In the genomic region with DNA sequence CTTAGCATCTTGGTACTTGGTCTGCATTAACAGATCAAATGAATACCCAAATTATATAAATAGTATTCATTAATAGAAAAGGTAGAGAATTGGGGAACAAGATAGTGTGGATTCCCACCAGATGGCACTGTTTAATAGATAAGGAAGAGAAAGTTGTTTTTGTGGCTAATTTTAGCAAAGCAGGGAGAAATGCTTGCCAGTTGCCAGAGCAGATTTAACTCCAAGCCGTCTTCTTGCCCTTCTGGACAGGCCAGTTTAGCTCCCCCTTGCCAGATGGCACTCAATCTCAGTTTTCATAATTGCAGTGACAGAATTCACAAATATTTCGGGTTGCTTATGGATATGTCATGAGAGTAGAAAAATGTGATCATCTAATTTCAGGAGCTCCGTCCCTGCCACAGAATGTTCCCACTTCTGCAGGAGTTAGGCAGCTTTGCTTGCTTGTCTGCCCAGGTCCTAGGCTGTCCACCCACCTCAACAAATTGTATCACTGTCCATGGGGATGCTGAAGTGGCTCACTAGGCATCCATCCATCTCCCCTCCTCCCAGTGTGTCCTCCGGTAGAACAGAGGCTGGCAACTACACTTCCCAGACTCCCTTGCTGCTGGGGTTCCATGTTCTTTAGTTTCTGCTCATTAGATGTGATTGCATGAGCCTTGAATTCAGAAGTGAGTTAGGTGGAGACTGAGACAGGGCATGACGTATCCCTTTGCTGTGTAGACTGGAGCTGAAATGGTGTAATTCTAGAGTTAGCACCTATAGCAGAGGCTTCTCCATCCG, we compare ENCODE assay signal across 1 cellular context.
TF ChIP-seq lines count a peak whose summit lies in the region.

No MANE protein-coding gene starts in this region.

TF ChIP-seq in GM23338, 12 proteins besides CTCF, POLR2A, EP300 and RAD21 (continued from another document):
- no peak for TF ChIP-seq ZNF462 (CRISPR knock-in tag; IDR thresholded peaks at IDR 0.05)
